In genomic region chr2:157662401-157662800, GRCh38 we compare ENCODE assay signal across 1 cellular context.
TF ChIP-seq lines count a peak whose summit lies in the region.

No MANE protein-coding gene starts in this region.

TF ChIP-seq in endothelial cell of umbilical vein, 7 proteins besides CTCF, POLR2A, EP300 and RAD21 (continued from another document):
- no peak for TF ChIP-seq JUN (IDR thresholded peaks at IDR 0.05; ENCODE audit: borderline replicate concordance, insufficient read depth, insufficient read length, low read depth)
- no peak for TF ChIP-seq MYC (IDR thresholded peaks at IDR 0.05; ENCODE audit: low read depth, low read length)
- TF ChIP-seq EZH2 (IDR thresholded peaks at IDR 0.05; ENCODE audit: borderline replicate concordance, low read depth, low read length, severe bottlenecking): no peak
